15 cellular contexts compared by ENCODE assay signal in the genomic region with DNA sequence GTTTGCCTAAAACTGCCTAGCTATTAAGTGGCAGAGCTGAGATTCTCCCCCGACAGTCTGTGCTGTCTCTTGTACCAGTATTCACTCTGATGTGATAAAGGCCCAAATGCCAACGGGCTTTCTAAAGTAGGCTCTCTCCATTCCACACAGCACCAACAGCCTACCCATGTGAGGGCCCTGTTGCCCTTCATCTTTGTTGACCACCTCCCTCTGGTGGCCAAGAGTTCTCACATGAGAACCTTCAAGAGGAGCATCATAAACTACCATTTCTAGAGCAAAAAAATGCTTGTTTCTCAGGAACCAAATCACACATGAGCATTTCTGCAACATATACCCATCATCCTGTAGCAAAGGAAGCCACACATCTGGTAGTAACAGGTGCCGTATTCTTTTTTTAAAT.
DNase-seq lines count a peak whose midpoint lies in the region; ATAC-seq and TF ChIP-seq lines count a peak whose summit lies in the region.
"Had no signal": no experiment of that assay in that cellular context is flagged by ENCODE, and none has a peak within 500 bp of the region (broad histone marks: within the 10 kb centered on the region; RNA-seq: fewer than 3 reads in every experiment).

No MANE protein-coding gene starts in this region.

- no peak for ATAC-seq in omental fat pad (ENCODE audit: low FRiP score)

- H3K9me3 Mint-ChIP-seq in CD14-positive monocyte: peaks cover 3 to 13% (median 8%) of the 10 kb centered on the region in 7 donors

- intact Hi-C loops in CD14-positive monocyte (cut with micrococcal nuclease): no loop called here

- H3K36me3 ChIP-seq in iPS DF 6.9 (ENCODE audit: control insufficient read depth, insufficient read depth, low read length) (no peaks in the 10 kb centered on the region), suprapubic skin (no peaks in the 10 kb centered on the region)
- H3K36me3 ChIP-seq: cardiac muscle cell, neutrophil had no signal

- H3K4me3 Mint-ChIP-seq in CD14-positive monocyte: no peak overlapping the region
- H3K4me3 Mint-ChIP-seq: HFFc6; stimulated activated naive CD8-positive, alpha-beta T cell treated with anti-CD3 and anti-CD28 coated beads, Interleukin-15, Interleukin-2, amounts not matched to agents 100 ng/mL and 50 ng/mL, for 24 hours had no signal

- no peaks in the 10 kb centered on the region for H3K27me3 ChIP-seq in iPS DF 6.9 (ENCODE audit: control insufficient read depth, insufficient read depth, low read length)
- H3K27me3 ChIP-seq in suprapubic skin: no peaks in the 10 kb centered on the region
- H3K27me3 ChIP-seq: neutrophil had no signal

- H3K27me3 Mint-ChIP-seq in CD14-positive monocyte (ENCODE audit: low read depth in 3 of 3): no peaks in the 10 kb centered on the region

- TF ChIP-seq EP300 in suprapubic skin (IDR thresholded peaks at IDR 0.05): no peak

- DNase-seq in ACHN (peak; percentile 15), NCI-H69 (lab: John Stamatoyannopoulos, UW) (peak; percentile 42), iPS DF 6.9 (ENCODE audit: low read depth, low spot score) (peak; percentile 11), suprapubic skin (ENCODE audit: low spot score in 2 of 2) (no peak), CD14-positive monocyte (ENCODE audit: low spot score) (no peak), omental fat pad (ENCODE audit: low spot score) (no peak)
- DNase-seq in activated naive CD4-positive, alpha-beta T cell treated with Interleukin-2 at 50 U/mL for 16 hours: no peak
- DNase-seq: HFFc6, islet precursor cell, NCI-H1436, SIG-M5 had no signal

- no peaks in the 10 kb centered on the region for H3K36me3 Mint-ChIP-seq in CD14-positive monocyte

- H3K4me3 ChIP-seq in GM12875 (ENCODE audit: low read depth, low read length): no peak overlapping the region
- no peak overlapping the region for H3K4me3 ChIP-seq in iPS DF 6.9 (ENCODE audit: low read length)
- H3K4me3 ChIP-seq in suprapubic skin: no peak overlapping the region
- H3K4me3 ChIP-seq: cardiac muscle cell had no signal

- no peaks in the 10 kb centered on the region for H3K4me1 Mint-ChIP-seq in CD14-positive monocyte

- WGBS in iPS DF 6.9 (ENCODE audit: insufficient coverage, insufficient read length): no CpG with 5 or more reads among the region's 3 CpGs
- 78% methylated on average over 3 of the region's 3 CpGs for WGBS in suprapubic skin

- H3K27ac Mint-ChIP-seq in CD14-positive monocyte: no peak overlapping the region
- H3K27ac Mint-ChIP-seq: HFFc6; stimulated activated naive CD8-positive, alpha-beta T cell treated with anti-CD3 and anti-CD28 coated beads, Interleukin-15, Interleukin-2, amounts not matched to agents 100 ng/mL and 50 ng/mL, for 24 hours had no signal

- TF ChIP-seq POLR2A in suprapubic skin (IDR thresholded peaks at IDR 0.05): no peak

- in situ Hi-C loops in ACHN (cut with HindIII; ENCODE audit: low pct_ligation_motif_present, low pct_unique_long_range_greater_than_20kb, low sequenced_read_pairs): no loop called here

- no peak overlapping the region for H3K27ac ChIP-seq in iPS DF 6.9 (ENCODE audit: low read length)
- H3K27ac ChIP-seq in suprapubic skin: no peak overlapping the region
- H3K27ac ChIP-seq: cardiac muscle cell, neutrophil had no signal

- TF ChIP-seq CTCF in GM12875 (IDR thresholded peaks at IDR 0.05; ENCODE audit: borderline replicate concordance, insufficient read depth, low read depth, low read length) (peak; percentile 16; the same call in 1 of the 2 replicates), suprapubic skin (IDR thresholded peaks at IDR 0.05) (no peak), CD14-positive monocyte (IDR thresholded peaks at IDR 0.05) (no peak), omental fat pad (IDR thresholded peaks at IDR 0.05) (no peak)

- H3K9me3 ChIP-seq in iPS DF 6.9 (ENCODE audit: control insufficient read depth, insufficient read depth, low read length) (no peaks in the 10 kb centered on the region), suprapubic skin (peaks cover 11% of the 10 kb centered on the region)
- H3K9me3 ChIP-seq: neutrophil had no signal

- H3K4me1 ChIP-seq in iPS DF 6.9 (ENCODE audit: control insufficient read depth, insufficient read depth, low read length): no peaks in the 10 kb centered on the region
- no peaks in the 10 kb centered on the region for H3K4me1 ChIP-seq in suprapubic skin

Comparison
In these comparisons a context has a peak if more than half of its experiments do, and no peak if none do; other contexts are left out.
1. DNase-seq: peak in ACHN (single experiment), NCI-H69 (single experiment) and iPS DF 6.9 (single experiment); none in suprapubic skin (0 of 2), activated naive CD4-positive, alpha-beta T cell treated with Interleukin-2 at 50 U/mL for 16 hours (single experiment), CD14-positive monocyte (single experiment) and omental fat pad (single experiment).